Comparison of ENCODE assay signal across 2 cellular contexts in the genomic region with DNA sequence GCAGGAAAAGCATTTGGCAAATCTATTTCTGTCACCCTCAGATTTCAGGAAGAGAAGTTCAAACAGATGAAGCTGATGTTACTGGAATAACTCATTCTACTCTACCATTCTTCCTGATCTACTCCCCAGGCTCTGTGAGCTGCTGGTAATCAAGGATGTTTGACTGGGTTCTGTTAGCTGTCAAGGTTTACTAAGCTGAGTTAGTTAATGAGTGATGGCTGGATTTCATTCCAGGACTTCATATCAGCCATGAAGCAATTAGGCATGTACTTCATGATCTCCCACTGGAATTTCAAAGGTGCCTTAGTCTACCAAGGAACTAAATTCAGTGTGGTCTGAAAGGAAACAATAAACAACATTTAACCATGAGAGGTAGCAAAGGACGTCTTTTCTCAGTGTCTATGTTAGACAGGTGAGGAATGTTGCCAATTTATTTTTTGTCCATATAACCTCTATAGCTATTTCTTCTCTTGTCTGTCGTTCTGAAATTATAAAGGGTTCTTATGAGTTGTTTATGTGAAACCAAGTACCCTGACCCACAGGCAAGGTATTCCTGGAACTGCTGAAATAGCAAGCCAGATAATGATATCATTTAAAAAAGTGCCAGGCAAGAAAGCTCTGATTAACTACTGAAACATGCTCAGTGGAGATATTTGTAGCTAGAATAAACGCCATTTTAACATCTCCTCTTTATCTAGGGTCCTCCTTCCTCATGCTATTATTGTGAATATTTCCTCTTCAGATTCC.
TF ChIP-seq lines count a peak whose summit lies in the region.

No MANE protein-coding gene starts in this region.

TF ChIP-seq in liver, 16 proteins besides CTCF, POLR2A, EP300 and RAD21 (continued from another document):
- TF ChIP-seq ZBTB33 (IDR thresholded peaks at IDR 0.05) (no peak), FOXA2 (IDR thresholded peaks at IDR 0.05) (no peak), GABPA (IDR thresholded peaks at IDR 0.05 in 1 of 2, conservative IDR thresholded peaks at IDR 0.05 in 1 of 2) (no peak), NR2F2 (IDR thresholded peaks at IDR 0.05) (no peak), SP1 (IDR thresholded peaks at IDR 0.05) (peak; percentile 53), YY1 (IDR thresholded peaks at IDR 0.05) (peak; percentile 56), REST (IDR thresholded peaks at IDR 0.05) (no peak), RXRA (IDR thresholded peaks at IDR 0.05) (peak; percentile 20 to 43), HNF4A (conservative IDR thresholded peaks at IDR 0.05) (peak; percentile 39 to 41), JUND (IDR thresholded peaks at IDR 0.05) (peak in 1 of 2 donors; percentile 21), EGR1 (IDR thresholded peaks at IDR 0.05; ENCODE audit: low read depth in 2 of 2) (no peak), FOXA1 (IDR thresholded peaks at IDR 0.05) (no peak)

TF ChIP-seq in HepG2, 621 proteins besides CTCF, POLR2A, EP300 and RAD21 (continued from another document):
- TF ChIP-seq ATF7 (IDR thresholded peaks at IDR 0.05) (no peak), ATF7 (CRISPR knock-in tag; IDR thresholded peaks at IDR 0.05) (no peak), ZNF44 (CRISPR knock-in tag; IDR thresholded peaks at IDR 0.05) (no peak), FUBP1 (CRISPR knock-in tag; IDR thresholded peaks at IDR 0.05; ENCODE audit: borderline replicate concordance) (no peak), BRF2 (CRISPR knock-in tag; IDR thresholded peaks at IDR 0.05) (no peak), SPEN (CRISPR knock-in tag; IDR thresholded peaks at IDR 0.05; ENCODE audit: low read depth) (no peak), ZNF792 (CRISPR knock-in tag; IDR thresholded peaks at IDR 0.05) (no peak), ZNF549 (CRISPR knock-in tag; IDR thresholded peaks at IDR 0.05) (no peak)
